8 cellular contexts compared by ENCODE assay signal in genomic region chr4:169458575-169458974, GRCh38.
"Had no signal": no experiment of that assay in that cellular context is flagged by ENCODE, and none has a peak within 500 bp of the region (broad histone marks: within the 10 kb centered on the region; RNA-seq: fewer than 3 reads in every experiment).

No MANE protein-coding gene starts in this region.

- ATAC-seq: GM12878 had no signal

- H3K4me3 ChIP-seq: GM12878 had no signal

- DNase-seq: GDM1, GF-D8 had no signal

- FAIRE-seq: G401.6, GM12891, GM12892, GM18507, GM19239 had no signal
